ENCODE assay signal across 13 cellular contexts in the genomic region with DNA sequence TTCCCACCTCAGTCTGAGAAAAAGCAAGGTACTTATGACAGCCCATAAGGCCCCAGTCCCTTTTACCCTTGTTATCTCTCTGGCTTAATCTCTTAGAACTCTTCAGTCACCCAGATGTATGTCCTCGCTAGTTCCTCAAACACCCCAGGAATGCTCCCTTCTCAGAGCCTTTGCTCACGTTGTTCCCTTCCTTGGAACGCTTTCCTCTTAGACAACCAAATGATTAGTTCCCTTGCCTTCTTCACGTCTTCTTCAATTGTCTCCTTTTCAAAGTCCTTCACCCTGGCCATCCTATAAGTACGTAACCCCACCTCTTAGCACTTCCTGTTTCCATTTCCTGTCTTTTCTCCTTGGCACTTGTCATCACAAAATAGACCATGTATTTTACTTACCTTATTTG. TPM values are rescaled to one million over a fixed set of nuclear protein-coding genes. Genes with fewer than 3 reads are reported as not detected.
DNase-seq lines count a peak whose midpoint lies in the region; ATAC-seq lines count a peak whose summit lies in the region.
"Had no signal": no experiment of that assay in that cellular context is flagged by ENCODE, and none has a peak within 500 bp of the region (broad histone marks: within the 10 kb centered on the region; RNA-seq: fewer than 3 reads in every experiment).

No MANE protein-coding gene starts in this region.

- H3K27ac ChIP-seq in SJCRH30 = no peak overlapping the region

- no peak overlapping the region for H3K4me3 Mint-ChIP-seq in activated naive CD4-positive, alpha-beta T cell treated with anti-CD3 and anti-CD28 coated beads, Interleukin-2, amount 10 ng/mL, durations not matched to agents 7 days and 5 days
- no peak overlapping the region for H3K4me3 Mint-ChIP-seq in activated T-helper 17 cell treated with anti-CD3 and anti-CD28 coated beads, Interleukin-2, amount 50 U/mL, for 72 hours
- H3K4me3 Mint-ChIP-seq in stimulated activated naive B cell treated with anti-CD40 and anti-IgM and Interleukin-4, amounts not matched to agents 10 μg/mL and 1 μg/mL and 100 μg/mL, for 72 hours = peak overlapping the region in 1 of 2 donors; percentile 7

- H3K27me3 Mint-ChIP-seq in activated naive CD4-positive, alpha-beta T cell treated with anti-CD3 and anti-CD28 coated beads, Interleukin-2, amount 10 ng/mL, durations not matched to agents 7 days and 5 days = no peaks in the 10 kb centered on the region
- H3K27me3 Mint-ChIP-seq in activated T-helper 17 cell treated with anti-CD3 and anti-CD28 coated beads, Interleukin-2, amount 50 U/mL, for 72 hours = no peaks in the 10 kb centered on the region
- no peaks in the 10 kb centered on the region for H3K27me3 Mint-ChIP-seq in stimulated activated naive B cell treated with anti-CD40 and anti-IgM and Interleukin-4, amounts not matched to agents 10 μg/mL and 1 μg/mL and 100 μg/mL, for 72 hours

- H3K9me3 Mint-ChIP-seq in activated naive CD4-positive, alpha-beta T cell treated with anti-CD3 and anti-CD28 coated beads, Interleukin-2, amount 10 ng/mL, durations not matched to agents 7 days and 5 days = peaks cover 2% of the 10 kb centered on the region
- H3K9me3 Mint-ChIP-seq in activated T-helper 17 cell treated with anti-CD3 and anti-CD28 coated beads, Interleukin-2, amount 50 U/mL, for 72 hours = no peaks in the 10 kb centered on the region
- peaks cover 0 to 3% of the 10 kb centered on the region in 2 donors for H3K9me3 Mint-ChIP-seq in stimulated activated naive B cell treated with anti-CD40 and anti-IgM and Interleukin-4, amounts not matched to agents 10 μg/mL and 1 μg/mL and 100 μg/mL, for 72 hours

- no peaks in the 10 kb centered on the region for H3K9me3 ChIP-seq in SJCRH30 (replicated peaks)
- H3K9me3 ChIP-seq: BE2C had no signal

- peaks cover 21% of the 10 kb centered on the region for H3K4me1 Mint-ChIP-seq in activated naive CD4-positive, alpha-beta T cell treated with anti-CD3 and anti-CD28 coated beads, Interleukin-2, amount 10 ng/mL, durations not matched to agents 7 days and 5 days
- H3K4me1 Mint-ChIP-seq in activated T-helper 17 cell treated with anti-CD3 and anti-CD28 coated beads, Interleukin-2, amount 50 U/mL, for 72 hours = peaks cover 13% of the 10 kb centered on the region
- H3K4me1 Mint-ChIP-seq in stimulated activated naive B cell treated with anti-CD40 and anti-IgM and Interleukin-4, amounts not matched to agents 10 μg/mL and 1 μg/mL and 100 μg/mL, for 72 hours = peaks cover 18% of the 10 kb centered on the region in 2 donors

- H3K36me3 ChIP-seq in SJCRH30 = no peaks in the 10 kb centered on the region
- H3K36me3 ChIP-seq: BE2C had no signal

- CTCF ChIA-PET in activated naive CD4-positive, alpha-beta T cell treated with anti-CD3 and anti-CD28 coated beads, Interleukin-2, amount 10 ng/mL, durations not matched to agents 7 days and 5 days (lab: Charles Lee) = interaction anchor here (1.3 to 4.6 kb wide), 4 partner anchors 12 to 24 kb away, joined by 3 to 29 read pairs (median 8); partner anchors contain the start of gene UNC5CL

- H3K4me1 ChIP-seq in SJCRH30 = peaks cover 64% of the 10 kb centered on the region
- H3K4me1 ChIP-seq: BE2C had no signal

- H3K27ac Mint-ChIP-seq in activated naive CD4-positive, alpha-beta T cell treated with anti-CD3 and anti-CD28 coated beads, Interleukin-2, amount 10 ng/mL, durations not matched to agents 7 days and 5 days = peak overlapping the region; percentile 79
- H3K27ac Mint-ChIP-seq in activated T-helper 17 cell treated with anti-CD3 and anti-CD28 coated beads, Interleukin-2, amount 50 U/mL, for 72 hours = peak overlapping the region; percentile 36
- peak overlapping the region; percentile 37 for H3K27ac Mint-ChIP-seq in stimulated activated naive B cell treated with anti-CD40 and anti-IgM and Interleukin-4, amounts not matched to agents 10 μg/mL and 1 μg/mL and 100 μg/mL, for 72 hours

- H3K36me3 Mint-ChIP-seq in activated naive CD4-positive, alpha-beta T cell treated with anti-CD3 and anti-CD28 coated beads, Interleukin-2, amount 10 ng/mL, durations not matched to agents 7 days and 5 days = peaks cover 10% of the 10 kb centered on the region
- H3K36me3 Mint-ChIP-seq in activated T-helper 17 cell treated with anti-CD3 and anti-CD28 coated beads, Interleukin-2, amount 50 U/mL, for 72 hours (ENCODE audit: low read depth) = peaks cover 25% of the 10 kb centered on the region
- H3K36me3 Mint-ChIP-seq in stimulated activated naive B cell treated with anti-CD40 and anti-IgM and Interleukin-4, amounts not matched to agents 10 μg/mL and 1 μg/mL and 100 μg/mL, for 72 hours = peaks cover 28 to 48% of the 10 kb centered on the region in 2 donors

- no peaks in the 10 kb centered on the region for H3K27me3 ChIP-seq in SJCRH30
- H3K27me3 ChIP-seq: BE2C had no signal

- DNase-seq in activated naive CD4-positive, alpha-beta T cell treated with anti-CD3 and anti-CD28 coated beads, Interleukin-2, amount 10 ng/mL, durations not matched to agents 7 days and 5 days = no peak
- DNase-seq in activated naive CD4-positive, alpha-beta T cell (lab: John Stamatoyannopoulos, UW) = no peak
- DNase-seq in NCI-H2029 treated with DMSO at 0.1 percent for 48 hours (lab: John Stamatoyannopoulos, UW) = peak; percentile 21
- DNase-seq in stimulated activated naive B cell treated with anti-CD40 and anti-IgM and Interleukin-4, amounts not matched to agents 10 μg/mL and 1 μg/mL and 100 μg/mL, for 72 hours = no peak
- no peak for DNase-seq in SJCRH30
- DNase-seq in SW480 (ENCODE audit: low spot score) = no peak
- DNase-seq in NCI-H2107 (lab: John Stamatoyannopoulos, UW) = no peak
- DNase-seq: BE2C, kidney glomerular epithelial cell, nucleus accumbens had no signal

- no peak overlapping the region for H3K4me3 ChIP-seq in SJCRH30

- no peak for ATAC-seq in activated T-helper 17 cell treated with anti-CD3 and anti-CD28 coated beads, Interleukin-2, amount 50 U/mL, for 72 hours (replicated peaks)
- peak; percentile 85 to 87 for ATAC-seq in stimulated activated naive B cell treated with anti-CD40 and anti-IgM and Interleukin-4, amounts not matched to agents 10 μg/mL and 1 μg/mL and 100 μg/mL, for 72 hours (replicated peaks)

RNA-seq across cellular contexts. Expression of gene APOBEC2, which starts 1.1 kb away (rescaled TPM):
- total RNA-seq in activated T-helper 17 cell treated with anti-CD3 and anti-CD28 coated beads, Interleukin-2, amount 50 U/mL, for 72 hours = not detected
- total RNA-seq in SJCRH30 (2014; rRNA removed; shearing (Covaris generic)) = 7.0 and 7.7 TPM in 2 replicates
- total RNA-seq: H4, NCI-H460 had no signal

RNA-seq across cellular contexts. Expression of gene TSPO2, which starts 9.6 kb away (rescaled TPM):
- total RNA-seq in activated T-helper 17 cell treated with anti-CD3 and anti-CD28 coated beads, Interleukin-2, amount 50 U/mL, for 72 hours = not detected
- not detected in 2 replicates for total RNA-seq in SJCRH30 (2014; rRNA removed; shearing (Covaris generic))
- total RNA-seq: H4, NCI-H460 had no signal

RNA-seq across cellular contexts. Expression of gene UNC5CL, which starts 12.9 kb away (rescaled TPM):
- total RNA-seq in activated T-helper 17 cell treated with anti-CD3 and anti-CD28 coated beads, Interleukin-2, amount 50 U/mL, for 72 hours = 1 to 10 TPM; 2.9 to 6.7 TPM
- 0.23 and 0.40 TPM in 2 replicates for total RNA-seq in SJCRH30 (2014; rRNA removed; shearing (Covaris generic))

RNA-seq across cellular contexts. Expression of gene OARD1, which starts 20.3 kb away (rescaled TPM):
- total RNA-seq in activated T-helper 17 cell treated with anti-CD3 and anti-CD28 coated beads, Interleukin-2, amount 50 U/mL, for 72 hours = 10 to 100 TPM; 31.8 to 41.2 TPM
- total RNA-seq in SJCRH30 (2014; rRNA removed; shearing (Covaris generic)) = 24.8 and 30.8 TPM in 2 replicates

RNA-seq across cellular contexts. Expression of gene NFYA, which starts 20.9 kb away (rescaled TPM):
- 10 to 100 TPM; 23.3 to 25.0 TPM for total RNA-seq in activated T-helper 17 cell treated with anti-CD3 and anti-CD28 coated beads, Interleukin-2, amount 50 U/mL, for 72 hours
- total RNA-seq in SJCRH30 (2014; rRNA removed; shearing (Covaris generic)) = 32.4 and 33.3 TPM in 2 replicates
